ENCODE assay signal across 1 cellular context in the genomic region with DNA sequence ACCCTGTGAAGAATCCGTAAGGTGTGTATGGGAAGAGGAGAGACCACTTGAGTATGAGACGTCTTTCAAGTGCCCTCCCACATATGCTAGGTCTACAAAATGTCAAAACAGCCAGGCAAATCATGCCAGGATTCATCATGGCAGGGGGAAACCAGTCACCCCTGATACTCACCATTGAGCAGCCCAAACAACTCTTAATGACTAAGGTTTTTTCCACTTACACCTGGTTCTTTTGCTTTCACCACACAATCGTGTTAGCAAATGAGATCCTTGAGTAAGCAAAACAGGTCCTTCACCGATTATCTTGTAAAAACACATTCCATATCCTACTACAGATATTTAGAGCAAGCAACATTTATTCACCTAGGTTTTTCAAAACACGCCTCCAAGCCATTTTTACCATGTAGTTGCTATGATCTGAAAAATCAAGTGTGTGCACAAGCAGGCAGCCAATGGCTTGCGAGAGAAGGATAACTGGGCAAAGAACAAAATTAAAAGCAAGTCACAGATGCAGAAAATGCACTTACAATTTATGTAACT.
TF ChIP-seq lines count a peak whose summit lies in the region.

No MANE protein-coding gene starts in this region.

TF ChIP-seq in GM23338, 12 proteins besides CTCF, POLR2A, EP300 and RAD21 (continued from another document):
- TF ChIP-seq, protein P1, sequence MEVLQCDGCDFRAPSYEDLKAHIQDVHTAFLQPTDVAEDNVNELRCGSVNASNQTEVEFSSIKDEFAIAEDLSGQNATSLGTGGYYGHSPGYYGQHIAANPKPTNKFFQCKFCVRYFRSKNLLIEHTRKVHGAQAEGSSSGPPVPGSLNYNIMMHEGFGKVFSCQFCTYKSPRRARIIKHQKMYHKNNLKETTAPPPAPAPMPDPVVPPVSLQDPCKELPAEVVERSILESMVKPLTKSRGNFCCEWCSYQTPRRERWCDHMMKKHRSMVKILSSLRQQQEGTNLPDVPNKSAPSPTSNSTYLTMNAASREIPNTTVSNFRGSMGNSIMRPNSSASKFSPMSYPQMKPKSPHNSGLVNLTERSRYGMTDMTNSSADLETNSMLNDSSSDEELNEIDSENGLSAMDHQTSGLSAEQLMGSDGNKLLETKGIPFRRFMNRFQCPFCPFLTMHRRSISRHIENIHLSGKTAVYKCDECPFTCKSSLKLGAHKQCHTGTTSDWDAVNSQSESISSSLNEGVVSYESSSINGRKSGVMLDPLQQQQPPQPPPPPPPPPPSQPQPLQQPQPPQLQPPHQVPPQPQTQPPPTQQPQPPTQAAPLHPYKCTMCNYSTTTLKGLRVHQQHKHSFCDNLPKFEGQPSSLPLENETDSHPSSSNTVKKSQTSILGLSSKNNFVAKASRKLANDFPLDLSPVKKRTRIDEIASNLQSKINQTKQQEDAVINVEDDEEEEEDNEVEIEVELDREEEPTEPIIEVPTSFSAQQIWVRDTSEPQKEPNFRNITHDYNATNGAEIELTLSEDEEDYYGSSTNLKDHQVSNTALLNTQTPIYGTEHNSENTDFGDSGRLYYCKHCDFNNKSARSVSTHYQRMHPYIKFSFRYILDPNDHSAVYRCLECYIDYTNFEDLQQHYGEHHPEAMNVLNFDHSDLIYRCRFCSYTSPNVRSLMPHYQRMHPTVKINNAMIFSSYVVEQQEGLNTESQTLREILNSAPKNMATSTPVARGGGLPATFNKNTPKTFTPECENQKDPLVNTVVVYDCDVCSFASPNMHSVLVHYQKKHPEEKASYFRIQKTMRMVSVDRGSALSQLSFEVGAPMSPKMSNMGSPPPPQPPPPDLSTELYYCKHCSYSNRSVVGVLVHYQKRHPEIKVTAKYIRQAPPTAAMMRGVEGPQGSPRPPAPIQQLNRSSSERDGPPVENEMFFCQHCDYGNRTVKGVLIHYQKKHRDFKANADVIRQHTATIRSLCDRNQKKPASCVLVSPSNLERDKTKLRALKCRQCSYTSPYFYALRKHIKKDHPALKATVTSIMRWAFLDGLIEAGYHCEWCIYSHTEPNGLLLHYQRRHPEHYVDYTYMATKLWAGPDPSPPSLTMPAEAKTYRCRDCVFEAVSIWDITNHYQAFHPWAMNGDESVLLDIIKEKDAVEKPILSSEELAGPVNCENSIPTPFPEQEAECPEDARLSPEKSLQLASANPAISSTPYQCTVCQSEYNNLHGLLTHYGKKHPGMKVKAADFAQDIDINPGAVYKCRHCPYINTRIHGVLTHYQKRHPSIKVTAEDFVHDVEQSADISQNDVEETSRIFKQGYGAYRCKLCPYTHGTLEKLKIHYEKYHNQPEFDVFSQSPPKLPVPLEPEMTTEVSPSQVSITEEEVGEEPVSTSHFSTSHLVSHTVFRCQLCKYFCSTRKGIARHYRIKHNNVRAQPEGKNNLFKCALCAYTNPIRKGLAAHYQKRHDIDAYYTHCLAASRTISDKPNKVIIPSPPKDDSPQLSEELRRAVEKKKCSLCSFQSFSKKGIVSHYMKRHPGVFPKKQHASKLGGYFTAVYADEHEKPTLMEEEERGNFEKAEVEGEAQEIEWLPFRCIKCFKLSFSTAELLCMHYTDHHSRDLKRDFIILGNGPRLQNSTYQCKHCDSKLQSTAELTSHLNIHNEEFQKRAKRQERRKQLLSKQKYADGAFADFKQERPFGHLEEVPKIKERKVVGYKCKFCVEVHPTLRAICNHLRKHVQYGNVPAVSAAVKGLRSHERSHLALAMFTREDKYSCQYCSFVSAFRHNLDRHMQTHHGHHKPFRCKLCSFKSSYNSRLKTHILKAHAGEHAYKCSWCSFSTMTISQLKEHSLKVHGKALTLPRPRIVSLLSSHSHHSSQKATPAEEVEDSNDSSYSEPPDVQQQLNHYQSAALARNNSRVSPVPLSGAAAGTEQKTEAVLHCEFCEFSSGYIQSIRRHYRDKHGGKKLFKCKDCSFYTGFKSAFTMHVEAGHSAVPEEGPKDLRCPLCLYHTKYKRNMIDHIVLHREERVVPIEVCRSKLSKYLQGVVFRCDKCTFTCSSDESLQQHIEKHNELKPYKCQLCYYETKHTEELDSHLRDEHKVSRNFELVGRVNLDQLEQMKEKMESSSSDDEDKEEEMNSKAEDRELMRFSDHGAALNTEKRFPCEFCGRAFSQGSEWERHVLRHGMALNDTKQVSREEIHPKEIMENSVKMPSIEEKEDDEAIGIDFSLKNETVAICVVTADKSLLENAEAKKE (CRISPR knock-in tag; IDR thresholded peaks at IDR 0.05): no peak
- TF ChIP-seq JUNB (IDR thresholded peaks at IDR 0.05; ENCODE audit: unreplicated experiment) (no peak), ZNF114 (CRISPR knock-in tag; IDR thresholded peaks at IDR 0.05) (no peak), STAT1 (IDR thresholded peaks at IDR 0.05; ENCODE audit: unreplicated experiment) (no peak), CREB1 (CRISPR knock-in tag; IDR thresholded peaks at IDR 0.05; ENCODE audit: low read depth) (no peak), EZH2phosphoT487 (IDR thresholded peaks at IDR 0.05; ENCODE audit: unreplicated experiment) (no peak)
- TF ChIP-seq, protein P2, sequence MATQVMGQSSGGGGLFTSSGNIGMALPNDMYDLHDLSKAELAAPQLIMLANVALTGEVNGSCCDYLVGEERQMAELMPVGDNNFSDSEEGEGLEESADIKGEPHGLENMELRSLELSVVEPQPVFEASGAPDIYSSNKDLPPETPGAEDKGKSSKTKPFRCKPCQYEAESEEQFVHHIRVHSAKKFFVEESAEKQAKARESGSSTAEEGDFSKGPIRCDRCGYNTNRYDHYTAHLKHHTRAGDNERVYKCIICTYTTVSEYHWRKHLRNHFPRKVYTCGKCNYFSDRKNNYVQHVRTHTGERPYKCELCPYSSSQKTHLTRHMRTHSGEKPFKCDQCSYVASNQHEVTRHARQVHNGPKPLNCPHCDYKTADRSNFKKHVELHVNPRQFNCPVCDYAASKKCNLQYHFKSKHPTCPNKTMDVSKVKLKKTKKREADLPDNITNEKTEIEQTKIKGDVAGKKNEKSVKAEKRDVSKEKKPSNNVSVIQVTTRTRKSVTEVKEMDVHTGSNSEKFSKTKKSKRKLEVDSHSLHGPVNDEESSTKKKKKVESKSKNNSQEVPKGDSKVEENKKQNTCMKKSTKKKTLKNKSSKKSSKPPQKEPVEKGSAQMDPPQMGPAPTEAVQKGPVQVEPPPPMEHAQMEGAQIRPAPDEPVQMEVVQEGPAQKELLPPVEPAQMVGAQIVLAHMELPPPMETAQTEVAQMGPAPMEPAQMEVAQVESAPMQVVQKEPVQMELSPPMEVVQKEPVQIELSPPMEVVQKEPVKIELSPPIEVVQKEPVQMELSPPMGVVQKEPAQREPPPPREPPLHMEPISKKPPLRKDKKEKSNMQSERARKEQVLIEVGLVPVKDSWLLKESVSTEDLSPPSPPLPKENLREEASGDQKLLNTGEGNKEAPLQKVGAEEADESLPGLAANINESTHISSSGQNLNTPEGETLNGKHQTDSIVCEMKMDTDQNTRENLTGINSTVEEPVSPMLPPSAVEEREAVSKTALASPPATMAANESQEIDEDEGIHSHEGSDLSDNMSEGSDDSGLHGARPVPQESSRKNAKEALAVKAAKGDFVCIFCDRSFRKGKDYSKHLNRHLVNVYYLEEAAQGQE (IDR thresholded peaks at IDR 0.05; ENCODE audit: unreplicated experiment): no peak
- TF ChIP-seq, protein P3, sequence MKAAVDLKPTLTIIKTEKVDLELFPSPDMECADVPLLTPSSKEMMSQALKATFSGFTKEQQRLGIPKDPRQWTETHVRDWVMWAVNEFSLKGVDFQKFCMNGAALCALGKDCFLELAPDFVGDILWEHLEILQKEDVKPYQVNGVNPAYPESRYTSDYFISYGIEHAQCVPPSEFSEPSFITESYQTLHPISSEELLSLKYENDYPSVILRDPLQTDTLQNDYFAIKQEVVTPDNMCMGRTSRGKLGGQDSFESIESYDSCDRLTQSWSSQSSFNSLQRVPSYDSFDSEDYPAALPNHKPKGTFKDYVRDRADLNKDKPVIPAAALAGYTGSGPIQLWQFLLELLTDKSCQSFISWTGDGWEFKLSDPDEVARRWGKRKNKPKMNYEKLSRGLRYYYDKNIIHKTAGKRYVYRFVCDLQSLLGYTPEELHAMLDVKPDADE (IDR thresholded peaks at IDR 0.05): no peak
